2 cellular contexts compared by ENCODE assay signal in genomic region chr6:7157752-7158616, GRCh38.
A peak's percentile ranks its signal among the peaks of the same experiment; 100 is the strongest.
TF ChIP-seq lines count a peak whose summit lies in the region.

No MANE protein-coding gene starts in this region.

TF ChIP-seq in GM23338, 12 proteins besides CTCF, POLR2A, EP300 and RAD21 (continued from another document):
- TF ChIP-seq ETS1 (IDR thresholded peaks at IDR 0.05), result no peak
- TF ChIP-seq NANOG (IDR thresholded peaks at IDR 0.05; ENCODE audit: borderline replicate concordance), result no peak

TF ChIP-seq in HepG2, 621 proteins besides CTCF, POLR2A, EP300 and RAD21 (continued from another document):
- TF ChIP-seq, protein P1, sequence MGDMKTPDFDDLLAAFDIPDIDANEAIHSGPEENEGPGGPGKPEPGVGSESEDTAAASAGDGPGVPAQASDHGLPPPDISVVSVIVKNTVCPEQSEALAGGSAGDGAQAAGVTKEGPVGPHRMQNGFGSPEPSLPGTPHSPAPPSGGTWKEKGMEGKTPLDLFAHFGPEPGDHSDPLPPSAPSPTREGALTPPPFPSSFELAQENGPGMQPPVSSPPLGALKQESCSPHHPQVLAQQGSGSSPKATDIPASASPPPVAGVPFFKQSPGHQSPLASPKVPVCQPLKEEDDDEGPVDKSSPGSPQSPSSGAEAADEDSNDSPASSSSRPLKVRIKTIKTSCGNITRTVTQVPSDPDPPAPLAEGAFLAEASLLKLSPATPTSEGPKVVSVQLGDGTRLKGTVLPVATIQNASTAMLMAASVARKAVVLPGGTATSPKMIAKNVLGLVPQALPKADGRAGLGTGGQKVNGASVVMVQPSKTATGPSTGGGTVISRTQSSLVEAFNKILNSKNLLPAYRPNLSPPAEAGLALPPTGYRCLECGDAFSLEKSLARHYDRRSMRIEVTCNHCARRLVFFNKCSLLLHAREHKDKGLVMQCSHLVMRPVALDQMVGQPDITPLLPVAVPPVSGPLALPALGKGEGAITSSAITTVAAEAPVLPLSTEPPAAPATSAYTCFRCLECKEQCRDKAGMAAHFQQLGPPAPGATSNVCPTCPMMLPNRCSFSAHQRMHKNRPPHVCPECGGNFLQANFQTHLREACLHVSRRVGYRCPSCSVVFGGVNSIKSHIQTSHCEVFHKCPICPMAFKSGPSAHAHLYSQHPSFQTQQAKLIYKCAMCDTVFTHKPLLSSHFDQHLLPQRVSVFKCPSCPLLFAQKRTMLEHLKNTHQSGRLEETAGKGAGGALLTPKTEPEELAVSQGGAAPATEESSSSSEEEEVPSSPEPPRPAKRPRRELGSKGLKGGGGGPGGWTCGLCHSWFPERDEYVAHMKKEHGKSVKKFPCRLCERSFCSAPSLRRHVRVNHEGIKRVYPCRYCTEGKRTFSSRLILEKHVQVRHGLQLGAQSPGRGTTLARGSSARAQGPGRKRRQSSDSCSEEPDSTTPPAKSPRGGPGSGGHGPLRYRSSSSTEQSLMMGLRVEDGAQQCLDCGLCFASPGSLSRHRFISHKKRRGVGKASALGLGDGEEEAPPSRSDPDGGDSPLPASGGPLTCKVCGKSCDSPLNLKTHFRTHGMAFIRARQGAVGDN (CRISPR knock-in tag; IDR thresholded peaks at IDR 0.05), result no peak
- TF ChIP-seq TOPORS (CRISPR knock-in tag; IDR thresholded peaks at IDR 0.05), result no peak
- peak; percentile 52; the same call in 1 of the 2 replicates for TF ChIP-seq STAG1 (CRISPR knock-in tag; IDR thresholded peaks at IDR 0.05)
- TF ChIP-seq BHLHE40 (IDR thresholded peaks at IDR 0.05; ENCODE audit: low read length), result no peak
- no peak for TF ChIP-seq TEAD2 (CRISPR knock-in tag; IDR thresholded peaks at IDR 0.05)
- peak; percentile 27; the same call in 1 of the 2 replicates for TF ChIP-seq ZNF788 (CRISPR knock-in tag; IDR thresholded peaks at IDR 0.05; ENCODE audit: borderline replicate concordance)
- no peak for TF ChIP-seq SP140L (CRISPR knock-in tag; IDR thresholded peaks at IDR 0.05; ENCODE audit: borderline replicate concordance)
- TF ChIP-seq CENPT (CRISPR knock-in tag; IDR thresholded peaks at IDR 0.05; ENCODE audit: low read depth), result no peak
- no peak for TF ChIP-seq FLYWCH1 (CRISPR knock-in tag; IDR thresholded peaks at IDR 0.05)
- TF ChIP-seq POGZ (CRISPR knock-in tag; IDR thresholded peaks at IDR 0.05), result peak; percentile 10; the same call in 1 of the 2 replicates
- TF ChIP-seq ZNF263 (CRISPR knock-in tag; IDR thresholded peaks at IDR 0.05), result peak; percentile 75
- TF ChIP-seq ARNTL (CRISPR knock-in tag; IDR thresholded peaks at IDR 0.05), result no peak
- TF ChIP-seq ZNF317 (CRISPR knock-in tag; IDR thresholded peaks at IDR 0.05), result 0 out of 2 replicates have a peak, but pooled peaks have one; percentile 47
- TF ChIP-seq ZNF274 (CRISPR knock-in tag; IDR thresholded peaks at IDR 0.05), result 0 out of 2 replicates have a peak, but pooled peaks have one; percentile 38
- no peak for TF ChIP-seq ZNF747 (CRISPR knock-in tag; IDR thresholded peaks at IDR 0.05; ENCODE audit: borderline replicate concordance)
- no peak for TF ChIP-seq CENPX (CRISPR knock-in tag; IDR thresholded peaks at IDR 0.05)
- no peak for TF ChIP-seq SRSF9 (IDR thresholded peaks at IDR 0.05; ENCODE audit: borderline replicate concordance, insufficient read depth, low read depth, low read length, poor library complexity, severe bottlenecking)
- TF ChIP-seq SMC3 (IDR thresholded peaks at IDR 0.05; ENCODE audit: low read length), result peak; percentile 51
- no peak for TF ChIP-seq ZNF564 (CRISPR knock-in tag; IDR thresholded peaks at IDR 0.05)
- TF ChIP-seq PCBP2 (optimal IDR thresholded peaks at IDR 0.05; ENCODE audit: low read depth, low read length, poor library complexity, severe bottlenecking), result peak; percentile 18
- TF ChIP-seq TFDP2 (CRISPR knock-in tag; IDR thresholded peaks at IDR 0.05), result no peak
- TF ChIP-seq SSRP1 (CRISPR knock-in tag; IDR thresholded peaks at IDR 0.05), result no peak
- no peak for TF ChIP-seq ZSCAN22 (CRISPR knock-in tag; IDR thresholded peaks at IDR 0.05)
- no peak for TF ChIP-seq ZNF562 (CRISPR knock-in tag; IDR thresholded peaks at IDR 0.05; ENCODE audit: borderline replicate concordance)
- TF ChIP-seq RBFOX2 (IDR thresholded peaks at IDR 0.05; ENCODE audit: low read depth, low read length), result no peak
- TF ChIP-seq HOXA3 (CRISPR knock-in tag; IDR thresholded peaks at IDR 0.05), result 0 out of 2 replicates have a peak, but pooled peaks have one; percentile 12
- TF ChIP-seq MAF1 (CRISPR knock-in tag; IDR thresholded peaks at IDR 0.05; ENCODE audit: borderline replicate concordance), result no peak
- TF ChIP-seq ZNF441 (CRISPR knock-in tag; IDR thresholded peaks at IDR 0.05; ENCODE audit: borderline replicate concordance), result peak; percentile 22; the same call in 1 of the 2 replicates
